In the genomic region with DNA sequence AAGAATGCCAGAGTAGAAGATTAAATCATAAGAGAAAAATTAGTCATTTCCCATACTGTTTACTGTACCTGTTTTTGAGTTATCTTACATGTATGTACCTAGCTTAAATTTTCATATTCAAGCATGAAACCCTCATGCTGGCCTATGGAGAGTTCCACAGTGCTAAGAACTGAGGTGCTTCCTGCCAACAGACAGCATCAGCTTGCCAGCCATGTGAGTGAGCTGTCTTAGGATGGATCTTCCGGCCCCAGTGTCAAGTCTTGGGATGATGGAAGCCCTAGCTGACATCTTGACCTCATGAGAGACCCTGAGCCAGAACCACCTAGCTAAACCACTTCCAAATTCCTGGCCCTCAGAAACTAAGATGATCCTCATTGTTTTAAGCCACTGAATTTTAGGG, we compare ENCODE assay signal across 23 cellular contexts.
DNase-seq lines count a peak whose midpoint lies in the region; ATAC-seq and TF ChIP-seq lines count a peak whose summit lies in the region.
"Had no signal": no experiment of that assay in that cellular context is flagged by ENCODE, and none has a peak within 500 bp of the region (broad histone marks: within the 10 kb centered on the region; RNA-seq: fewer than 3 reads in every experiment).

No MANE protein-coding gene starts in this region.

- H3K27me3 ChIP-seq in SK-N-SH (ENCODE audit: insufficient read depth) (no peaks in the 10 kb centered on the region), psoas muscle (ENCODE audit: insufficient read depth in 3 of 3, low read length in 2 of 3) (no peaks in the 10 kb centered on the region)
- H3K27me3 ChIP-seq: BE2C, BLaER1 had no signal

- H3K4me3 ChIP-seq in SK-N-SH (ENCODE audit: low read depth in 2 of 2, low read length in 1 of 2): no peak overlapping the region
- no peak overlapping the region for H3K4me3 ChIP-seq in psoas muscle
- no peak overlapping the region for H3K4me3 ChIP-seq in foreskin fibroblast (ENCODE audit: low read depth in 1 of 2, low read length in 2 of 2)
- H3K4me3 ChIP-seq: BLaER1, GM12878 had no signal

- intact Hi-C loops in psoas muscle (cut with DNase I): no loop called here

- no peak for TF ChIP-seq RAD21 in SK-N-SH (IDR thresholded peaks at IDR 0.05; ENCODE audit: low read length)

- no peak for TF ChIP-seq EP300 in SK-N-SH (IDR thresholded peaks at IDR 0.05; ENCODE audit: borderline replicate concordance in 1 of 2, low read depth in 1 of 2, low read length in 1 of 2)

- no peaks in the 10 kb centered on the region for H3K9me3 ChIP-seq in SK-N-SH
- H3K9me3 ChIP-seq in psoas muscle: no peaks in the 10 kb centered on the region
- H3K9me3 ChIP-seq: BE2C had no signal

- no peak overlapping the region for H3K9ac ChIP-seq in SK-N-SH
- H3K9ac ChIP-seq: BLaER1 had no signal

- CTCF ChIA-PET in SK-N-SH (lab: Yijun Ruan, JAX): interaction anchor here (1.2 to 3.8 kb wide), 4 partner anchors 20 to 558 kb away, joined by 5 to 20 read pairs (median 9); no protein-coding TSS in a partner anchor

- TF ChIP-seq CTCF in SK-N-SH (IDR thresholded peaks at IDR 0.05) (no peak), psoas muscle (IDR thresholded peaks at IDR 0.05) (no peak), foreskin fibroblast (IDR thresholded peaks at IDR 0.05; ENCODE audit: low read depth, low read length) (no peak)

- peaks cover 8 to 12% of the 10 kb centered on the region in 2 experiments; a peak in 3 of 4 replicates for H3K4me1 ChIP-seq in SK-N-SH (ENCODE audit: control insufficient read depth in 1 of 2, insufficient read depth in 2 of 2, low read depth in 1 of 2, low read length in 1 of 2)
- peaks cover 12% of the 10 kb centered on the region for H3K4me1 ChIP-seq in psoas muscle

- H3K4me2 ChIP-seq in SK-N-SH: no peak overlapping the region
- H3K4me2 ChIP-seq: BLaER1 had no signal

- H2AFZ ChIP-seq in SK-N-SH (ENCODE audit: low read depth): no peak overlapping the region

- peaks cover 54% of the 10 kb centered on the region for H4K20me1 ChIP-seq in SK-N-SH (ENCODE audit: insufficient read depth)

- H3F3A ChIP-seq in SK-N-SH (replicated peaks; ENCODE audit: insufficient read depth): no peaks in the 10 kb centered on the region

- DNase-seq in SK-N-SH: no peak
- DNase-seq in NCI-H526 treated with DMSO at 0.1 percent for 48 hours (lab: John Stamatoyannopoulos, UW): peak; percentile 77
- no peak for DNase-seq in psoas muscle
- DNase-seq in NCI-H1694 treated with DMSO at 0.1 percent for 48 hours (lab: John Stamatoyannopoulos, UW): no peak
- no peak for DNase-seq in foreskin fibroblast
- DNase-seq: 8988T; ACHN; BE2C; C1 segment of cervical spinal cord; CD4-positive, alpha-beta memory T cell; CD4-positive, CD25-positive, alpha-beta regulatory T cell; CD8-positive, alpha-beta memory T cell; COR-L47; DMS 273 treated with DMSO at 0.1 percent for 48 hours; DMS153; DMS53; DMS79; DND-41; EL; GDM1 had no signal

- H3K9me2 ChIP-seq in SK-N-SH: no peaks in the 10 kb centered on the region

- peaks cover 2 to 4% of the 10 kb centered on the region in 2 experiments for H3K36me3 ChIP-seq in SK-N-SH (replicated peaks in 1 of 2; ENCODE audit: control insufficient read depth in 1 of 2, insufficient read depth in 2 of 2, low read length in 1 of 2)
- H3K36me3 ChIP-seq in psoas muscle (ENCODE audit: insufficient read depth in 1 of 2, low read depth in 1 of 2): no peaks in the 10 kb centered on the region
- H3K36me3 ChIP-seq: BE2C had no signal

- ATAC-seq in SK-N-SH treated with all-trans-retinoic acid at 6 μM for 48 hours: 0 out of 3 replicates have a peak, but pooled peaks have one; percentile 24
- peak; percentile 48 to 61 (median 52) for ATAC-seq in psoas muscle
- ATAC-seq: GM12878 had no signal

- no peak overlapping the region for H3K27ac ChIP-seq in SK-N-SH (ENCODE audit: low read depth in 2 of 2, low read length in 1 of 2)
- no peak overlapping the region for H3K27ac ChIP-seq in psoas muscle
- H3K27ac ChIP-seq: BLaER1 had no signal

- H3K79me2 ChIP-seq in SK-N-SH (ENCODE audit: insufficient read depth): peaks cover 87% of the 10 kb centered on the region

- POLR2A ChIA-PET in SK-N-SH (lab: Yijun Ruan, JAX): interaction anchor here (1.1 to 1.4 kb wide), 2 partner anchors 27 kb away, joined by 3 to 6 read pairs; no protein-coding TSS in a partner anchor

- WGBS in SK-N-SH (ENCODE audit: low lambda C conversion rate): no CpG with 5 or more reads among the region's 1 CpG
- 25 to 77% (median 45%) methylated on average over 1 of the region's 1 CpG for WGBS in psoas muscle, 3 donors

TF ChIP-seq in SK-N-SH treated with all-trans-retinoic acid at 6 μM for 48 hours, 23 proteins besides CTCF, POLR2A, EP300 and RAD21:
- TF ChIP-seq, protein P1, sequence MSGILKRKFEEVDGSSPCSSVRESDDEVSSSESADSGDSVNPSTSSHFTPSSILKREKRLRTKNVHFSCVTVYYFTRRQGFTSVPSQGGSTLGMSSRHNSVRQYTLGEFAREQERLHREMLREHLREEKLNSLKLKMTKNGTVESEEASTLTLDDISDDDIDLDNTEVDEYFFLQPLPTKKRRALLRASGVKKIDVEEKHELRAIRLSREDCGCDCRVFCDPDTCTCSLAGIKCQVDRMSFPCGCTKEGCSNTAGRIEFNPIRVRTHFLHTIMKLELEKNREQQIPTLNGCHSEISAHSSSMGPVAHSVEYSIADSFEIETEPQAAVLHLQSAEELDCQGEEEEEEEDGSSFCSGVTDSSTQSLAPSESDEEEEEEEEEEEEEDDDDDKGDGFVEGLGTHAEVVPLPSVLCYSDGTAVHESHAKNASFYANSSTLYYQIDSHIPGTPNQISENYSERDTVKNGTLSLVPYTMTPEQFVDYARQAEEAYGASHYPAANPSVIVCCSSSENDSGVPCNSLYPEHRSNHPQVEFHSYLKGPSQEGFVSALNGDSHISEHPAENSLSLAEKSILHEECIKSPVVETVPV (CRISPR knock-in tag; IDR thresholded peaks at IDR 0.05): no peak
- TF ChIP-seq ZFP3 (CRISPR knock-in tag; IDR thresholded peaks at IDR 0.05) (no peak), ZNF70 (CRISPR knock-in tag; IDR thresholded peaks at IDR 0.05) (no peak), SNAI2 (CRISPR knock-in tag; IDR thresholded peaks at IDR 0.05) (no peak), ZC3H10 (CRISPR knock-in tag; IDR thresholded peaks at IDR 0.05) (no peak)

TF ChIP-seq in SK-N-SH, 30 proteins besides CTCF, POLR2A, EP300 and RAD21 (continues in another document):
- no peak for TF ChIP-seq RCOR1 (IDR thresholded peaks at IDR 0.05; ENCODE audit: low read length)
- TF ChIP-seq YY1 (IDR thresholded peaks at IDR 0.05; ENCODE audit: low read depth): no peak
- TF ChIP-seq, protein P2, sequence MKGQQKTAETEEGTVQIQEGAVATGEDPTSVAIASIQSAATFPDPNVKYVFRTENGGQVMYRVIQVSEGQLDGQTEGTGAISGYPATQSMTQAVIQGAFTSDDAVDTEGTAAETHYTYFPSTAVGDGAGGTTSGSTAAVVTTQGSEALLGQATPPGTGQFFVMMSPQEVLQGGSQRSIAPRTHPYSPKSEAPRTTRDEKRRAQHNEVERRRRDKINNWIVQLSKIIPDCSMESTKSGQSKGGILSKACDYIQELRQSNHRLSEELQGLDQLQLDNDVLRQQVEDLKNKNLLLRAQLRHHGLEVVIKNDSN (IDR thresholded peaks at IDR 0.05; ENCODE audit: borderline replicate concordance, low read depth): no peak
- no peak for TF ChIP-seq JUND (IDR thresholded peaks at IDR 0.05)
- no peak for TF ChIP-seq NFIC (IDR thresholded peaks at IDR 0.05; ENCODE audit: borderline replicate concordance)
- no peak for TF ChIP-seq PBX3 (IDR thresholded peaks at IDR 0.05)
- TF ChIP-seq TCF12 (IDR thresholded peaks at IDR 0.05): no peak
- no peak for TF ChIP-seq POLR2AphosphoS5 (IDR thresholded peaks at IDR 0.05; ENCODE audit: low read depth, low read length)
- TF ChIP-seq CHD2 (IDR thresholded peaks at IDR 0.05; ENCODE audit: low read length, partially characterized antibody): no peak
- no peak for TF ChIP-seq FOXJ3 (CRISPR knock-in tag; IDR thresholded peaks at IDR 0.05)
- TF ChIP-seq IRF3 (IDR thresholded peaks at IDR 0.05; ENCODE audit: low read depth, low read length): no peak
- no peak for TF ChIP-seq TAF1 (IDR thresholded peaks at IDR 0.05; ENCODE audit: borderline replicate concordance, low read depth, low read length)
- TF ChIP-seq GABPA (IDR thresholded peaks at IDR 0.05; ENCODE audit: low read depth): no peak
- no peak for TF ChIP-seq SIN3A (IDR thresholded peaks at IDR 0.05; ENCODE audit: borderline replicate concordance, low read depth, low read length)
